ENCODE assay signal across 34 cellular contexts in the genomic region with DNA sequence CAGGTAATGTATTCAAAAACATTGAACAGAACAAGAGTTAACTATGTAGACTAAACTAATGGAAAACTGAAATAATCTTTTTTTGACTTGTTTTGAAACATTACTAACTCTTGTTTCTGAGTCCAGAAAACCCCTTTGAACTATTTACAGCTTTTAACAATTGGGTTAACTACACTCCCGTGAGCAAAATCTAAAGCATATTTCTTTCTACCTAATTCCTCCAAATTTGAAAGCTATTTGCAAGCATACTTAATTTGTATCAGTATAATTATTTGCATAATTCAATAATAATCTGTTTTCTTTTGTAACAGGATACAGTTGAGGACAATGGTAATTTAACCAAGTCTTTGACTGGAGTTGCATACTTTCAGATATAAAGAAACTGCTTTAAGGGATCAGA.
"Had no signal": no experiment of that assay in that cellular context is flagged by ENCODE, and none has a peak within 500 bp of the region (broad histone marks: within the 10 kb centered on the region; RNA-seq: fewer than 3 reads in every experiment).

No MANE protein-coding gene starts in this region.

- H3K27ac ChIP-seq: KMS-11 had no signal

- DNase-seq: Kasumi-1, MG63, MM.1S, MV-4-11, NCI-H1048, NCI-H1092, NCI-H1092 treated with DMSO at 0.1 percent for 48 hours, NCI-H1105, NCI-H1105 treated with DMSO at 0.1 percent for 48 hours, NCI-H1417, NCI-H1417 treated with DMSO at 0.1 percent for 48 hours, NCI-H1436, NCI-H1436 treated with DMSO at 0.1 percent for 48 hours, NCI-H146, NCI-H1694, NCI-H1694 treated with DMSO at 0.1 percent for 48 hours, NCI-H187, NCI-H187 treated with DMSO at 0.1 percent for 48 hours, NCI-H1930, NCI-H2029, NCI-H2029 treated with DMSO at 0.1 percent for 48 hours, NCI-H2081, NCI-H2081 treated with DMSO at 0.1 percent for 48 hours, NCI-H2107, NCI-H2171, NCI-H2171 treated with DMSO at 0.1 percent for 48 hours, NCI-H2227 treated with DMSO at 0.1 percent for 48 hours, NCI-H226, NCI-H345, NCI-H446, NCI-H446 treated with DMSO at 0.1 percent for 48 hours, NCI-H510A, NCI-H510A treated with DMSO at 0.1 percent for 48 hours had no signal

- H3K27me3 ChIP-seq: MG63 had no signal

- H3K4me2 ChIP-seq: KMS-11 had no signal

- H3K9ac ChIP-seq: KMS-11 had no signal

- H3K9me3 ChIP-seq: MG63 had no signal

- H3K4me3 ChIP-seq: MG63 had no signal

- H3K36me3 ChIP-seq: MG63 had no signal
